Comparison of ENCODE assay signal across 17 cellular contexts in genomic region chr22:35891442-35891841, GRCh38.
DNase-seq lines count a peak whose midpoint lies in the region; TF ChIP-seq lines count a peak whose summit lies in the region.
"Had no signal": no experiment of that assay in that cellular context is flagged by ENCODE, and none has a peak within 500 bp of the region (broad histone marks: within the 10 kb centered on the region; RNA-seq: fewer than 3 reads in every experiment).

No MANE protein-coding gene starts in this region.

- no peak overlapping the region for H3K4me3 Mint-ChIP-seq in chondrocyte (ENCODE audit: unreplicated experiment)
- H3K4me3 Mint-ChIP-seq in CD4-positive, alpha-beta memory T cell: no peak overlapping the region
- H3K4me3 Mint-ChIP-seq: CD14-positive monocyte, GM23338 had no signal

- no peak for TF ChIP-seq POLR2A in sigmoid colon (IDR thresholded peaks at IDR 0.05)

- peaks cover 48% of the 10 kb centered on the region for H3K4me1 Mint-ChIP-seq in chondrocyte (ENCODE audit: low read depth)
- H3K4me1 Mint-ChIP-seq in CD4-positive, alpha-beta memory T cell: no peaks in the 10 kb centered on the region

- H3K9me3 ChIP-seq in right atrium auricular region (no peaks in the 10 kb centered on the region), sigmoid colon (no peaks in the 10 kb centered on the region)
- no peaks in the 10 kb centered on the region for H3K9me3 ChIP-seq in CD4-positive, alpha-beta memory T cell (ENCODE audit: control insufficient read depth in 1 of 2, low read length in 2 of 2)
- H3K9me3 ChIP-seq: Caco-2 had no signal

- intact Hi-C loops in cardiac septum (cut with DNase I) (loop anchor here (5.0 kb wide), 1 partner anchor 54 kb away; no protein-coding TSS in a partner anchor), sigmoid colon (cut with DNase I) (no loop called here)
- intact Hi-C loops in CD4-positive, alpha-beta memory T cell (cut with micrococcal nuclease): no loop called here

- no peak for TF ChIP-seq EP300 in sigmoid colon (IDR thresholded peaks at IDR 0.05)

- no peaks in the 10 kb centered on the region for H3K36me3 Mint-ChIP-seq in chondrocyte (ENCODE audit: low read depth)
- no peaks in the 10 kb centered on the region for H3K36me3 Mint-ChIP-seq in CD4-positive, alpha-beta memory T cell
- H3K36me3 Mint-ChIP-seq: CD14-positive monocyte had no signal

- no peaks in the 10 kb centered on the region for H3K27me3 Mint-ChIP-seq in chondrocyte (ENCODE audit: low read depth)
- H3K27me3 Mint-ChIP-seq in CD4-positive, alpha-beta memory T cell: peaks cover 12 to 13% of the 10 kb centered on the region in 2 donors

- peak overlapping the region; percentile 49 for H3K27ac Mint-ChIP-seq in chondrocyte (ENCODE audit: unreplicated experiment)
- H3K27ac Mint-ChIP-seq in CD4-positive, alpha-beta memory T cell: no peak overlapping the region
- H3K27ac Mint-ChIP-seq: CD14-positive monocyte, GM23338 had no signal

- peaks cover 0 to 59% of the 10 kb centered on the region in 2 donors for H3K4me1 ChIP-seq in right atrium auricular region
- H3K4me1 ChIP-seq in sigmoid colon: peaks cover 0 to 70% (median 59%) of the 10 kb centered on the region in 4 donors
- H3K4me1 ChIP-seq in CD4-positive, alpha-beta memory T cell (ENCODE audit: insufficient read depth, low read length): no peaks in the 10 kb centered on the region

- DNase-seq in right atrium auricular region (ENCODE audit: low spot score) (no peak), cardiac septum (ENCODE audit: low spot score) (no peak), chondrocyte (ENCODE audit: low spot score) (no peak), sigmoid colon (no peak), NCI-H146 treated with DMSO at 0.1 percent for 48 hours (lab: John Stamatoyannopoulos, UW; ENCODE audit: unreplicated experiment) (no peak), OCI-M2 (lab: John Stamatoyannopoulos, UW; ENCODE audit: unreplicated experiment) (no peak)
- DNase-seq in CD4-positive, alpha-beta memory T cell: no peak
- DNase-seq: Caco-2, DMS153, NCI-H1436, NCI-H2081, NCI-H510A treated with DMSO at 0.1 percent for 48 hours, OCI-M1, RPMI8226 had no signal

- H3K4me3 ChIP-seq in right atrium auricular region (no peak overlapping the region), sigmoid colon (peak overlapping the region in 2 of 4 donors; percentile 53)
- no peak overlapping the region for H3K4me3 ChIP-seq in CD4-positive, alpha-beta memory T cell (ENCODE audit: low read length in 2 of 2)
- H3K4me3 ChIP-seq: GM23338 had no signal

- TF ChIP-seq CTCF in right atrium auricular region (IDR thresholded peaks at IDR 0.05) (no peak), chondrocyte (IDR thresholded peaks at IDR 0.05) (no peak), sigmoid colon (IDR thresholded peaks at IDR 0.05) (no peak)

- H3K36me3 ChIP-seq in right atrium auricular region (no peaks in the 10 kb centered on the region), sigmoid colon (no peaks in the 10 kb centered on the region)
- no peaks in the 10 kb centered on the region for H3K36me3 ChIP-seq in CD4-positive, alpha-beta memory T cell (ENCODE audit: insufficient read depth, low read length)

- WGBS in sigmoid colon, 2 donors: 95 to 98% methylated on average over 1 of the region's 1 CpG

- H3K27me3 ChIP-seq in right atrium auricular region (no peaks in the 10 kb centered on the region), sigmoid colon (no peaks in the 10 kb centered on the region)
- H3K27me3 ChIP-seq in CD4-positive, alpha-beta memory T cell (ENCODE audit: insufficient read depth, low read length): no peaks in the 10 kb centered on the region

- POLR2A ChIA-PET in CD4-positive, alpha-beta memory T cell (lab: Charles Lee; ENCODE audit: partially characterized antibody): no interaction called here

- peak overlapping the region; percentile 78 to 88 for H3K27ac ChIP-seq in right atrium auricular region
- peak overlapping the region; percentile 84 to 90 (median 86) for H3K27ac ChIP-seq in sigmoid colon
- H3K27ac ChIP-seq in CD4-positive, alpha-beta memory T cell (ENCODE audit: low read depth, low read length): no peak overlapping the region
- H3K27ac ChIP-seq: KMS-11 had no signal

- H3K9me3 Mint-ChIP-seq in chondrocyte (ENCODE audit: low read depth): no peaks in the 10 kb centered on the region
- peaks cover 0 to 2% (median 0%) of the 10 kb centered on the region in 8 donors for H3K9me3 Mint-ChIP-seq in CD4-positive, alpha-beta memory T cell
- H3K9me3 Mint-ChIP-seq: GM23338 had no signal

- CTCF ChIA-PET in CD4-positive, alpha-beta memory T cell (lab: Charles Lee; ENCODE audit: partially characterized antibody): no interaction called here
